8 cellular contexts compared by ENCODE assay signal in genomic region chr22:46078241-46079092, GRCh38.
DNase-seq lines count a peak whose midpoint lies in the region; ATAC-seq and TF ChIP-seq lines count a peak whose summit lies in the region.

No MANE protein-coding gene starts in this region.

- intact Hi-C loops in adrenal gland (cut with DNase I), result loop anchor here (5.0 to 10.0 kb wide), 2 partner anchors 34 to 64 kb away; no protein-coding TSS in a partner anchor
- intact Hi-C loops in right cardiac atrium (cut with DNase I), result loop anchor here in 2 of 4 donors (5.0 to 10.0 kb wide), 3 partner anchors 34 to 74 kb away; no protein-coding TSS in a partner anchor

- TF ChIP-seq CTCF in adrenal gland (IDR thresholded peaks at IDR 0.05), result no peak

- TF ChIP-seq POLR2A in adrenal gland (IDR thresholded peaks at IDR 0.05), result peak in 1 of 2 donors; percentile 73

- peak; percentile 60 to 63 for ATAC-seq in right cardiac atrium

- 13 to 26% (median 22%) methylated on average over 23 to 40 of the region's 40 CpGs for WGBS in adrenal gland, 4 donors
- WGBS in right cardiac atrium, result 19% methylated on average over 40 of the region's 40 CpGs
- 94% methylated on average over 40 of the region's 40 CpGs for WGBS in thymus

- peak overlapping the region in 1 of 4 donors; percentile 58 for H3K4me3 ChIP-seq in adrenal gland
- H3K4me3 ChIP-seq in right cardiac atrium (ENCODE audit: low read length), result peak overlapping the region; percentile 92
- H3K4me3 ChIP-seq in thymus (ENCODE audit: low read length), result no peak overlapping the region

- peak overlapping the region; percentile 80 to 98 (median 97) for H3K27ac ChIP-seq in adrenal gland
- H3K27ac ChIP-seq in right cardiac atrium (ENCODE audit: low read length), result peak overlapping the region; percentile 94
- peak overlapping the region; percentile 62 for H3K27ac ChIP-seq in thymus (ENCODE audit: low read depth)

- H3K36me3 ChIP-seq in adrenal gland (replicated peaks in 1 of 2), result peaks cover 0 to 7% of the 10 kb centered on the region in 2 donors
- H3K36me3 ChIP-seq in thymus (ENCODE audit: control insufficient read depth, insufficient read depth), result peaks cover 5% of the 10 kb centered on the region

- H3K27me3 ChIP-seq in adrenal gland (no peaks in the 10 kb centered on the region), right cardiac atrium (ENCODE audit: control insufficient read depth, insufficient read depth) (no peaks in the 10 kb centered on the region), thymus (ENCODE audit: control insufficient read depth, insufficient read depth) (no peaks in the 10 kb centered on the region)

- DNase-seq in NCI-H2029 (lab: John Stamatoyannopoulos, UW), result peak; percentile 69
- no peak for DNase-seq in NCI-H2029 treated with DMSO at 0.1 percent for 48 hours (lab: John Stamatoyannopoulos, UW)
- peak; percentile 76 to 95 (median 91) for DNase-seq in adrenal gland
- DNase-seq in right cardiac atrium, result peak; percentile 82 to 91 (median 88)
- no peak for DNase-seq in stimulated activated CD4-positive, alpha-beta T cell treated with anti-CD3 and anti-CD28 coated beads, Interleukin-2, amount 100 ng/mL, for 48 hours
- DNase-seq in MV-4-11 (lab: John Stamatoyannopoulos, UW), result no peak
- DNase-seq in GF-D8 (lab: John Stamatoyannopoulos, UW), result no peak

- H3K9me3 ChIP-seq in adrenal gland (replicated peaks in 1 of 3) (no peaks in the 10 kb centered on the region), right cardiac atrium (ENCODE audit: control insufficient read depth, low read length) (no peaks in the 10 kb centered on the region), thymus (ENCODE audit: control insufficient read depth) (no peaks in the 10 kb centered on the region)

- H3K4me1 ChIP-seq in adrenal gland (replicated peaks in 1 of 2) (peaks cover 72 to 88% of the 10 kb centered on the region in 2 donors), right cardiac atrium (ENCODE audit: control insufficient read depth, insufficient read depth, low read length) (peaks cover 22% of the 10 kb centered on the region), thymus (ENCODE audit: control insufficient read depth, insufficient read depth, low read length) (peaks cover 17% of the 10 kb centered on the region)

Comparison
In these comparisons a context has a peak if more than half of its experiments do, and no peak if none do; other contexts are left out.
1. DNase-seq: peak in NCI-H2029 (single experiment), adrenal gland (7 of 7) and right cardiac atrium (3 of 3); none in NCI-H2029 treated with DMSO at 0.1 percent for 48 hours (single experiment), stimulated activated CD4-positive, alpha-beta T cell treated with anti-CD3 and anti-CD28 coated beads, Interleukin-2, amount 100 ng/mL, for 48 hours (0 of 2), MV-4-11 (single experiment) and GF-D8 (single experiment).
2. Peak in every context shown above with its lines, with median percentiles within 50 percentile points of each other: H3K27ac ChIP-seq.